ENCODE assay signal across 9 cellular contexts in genomic region chr19:18833141-18833476, GRCh38. TPM values are rescaled to one million over a fixed set of nuclear protein-coding genes. Genes with fewer than 3 reads are reported as not detected.
DNase-seq lines count a peak whose midpoint lies in the region; ATAC-seq and TF ChIP-seq lines count a peak whose summit lies in the region.
"Had no signal": no experiment of that assay in that cellular context is flagged by ENCODE, and none has a peak within 500 bp of the region (broad histone marks: within the 10 kb centered on the region; RNA-seq: fewer than 3 reads in every experiment).

No MANE protein-coding gene starts in this region.

- H3K4me1 ChIP-seq in skeletal muscle tissue (ENCODE audit: control insufficient read depth in 3 of 3, insufficient read depth in 3 of 3, low read length in 3 of 3): peaks cover 37 to 51% (median 44%) of the 10 kb centered on the region in 3 donors

- H3K27me3 ChIP-seq in H7 (ENCODE audit: control insufficient read depth, insufficient read depth, low read length) (peaks cover 1% of the 10 kb centered on the region; the same call in 1 of the 2 replicates), skeletal muscle tissue (ENCODE audit: control insufficient read depth in 3 of 3, insufficient read depth in 3 of 3, low read length in 3 of 3) (no peaks in the 10 kb centered on the region)

- POLR2A ChIA-PET in GM10248 (lab: Yijun Ruan, JAX): no interaction called here

- peak overlapping the region; percentile 54 for H3K27ac ChIP-seq in skeletal muscle tissue (ENCODE audit: low read depth, low read length)

- CTCF ChIA-PET in GM10248 (lab: Yijun Ruan, JAX): interaction anchor here (1.2 to 12.3 kb wide), 4 partner anchors 9 to 244 kb away, joined by 4 to 158 read pairs (median 8); partner anchors contain the start of gene REX1BD

- no peak for DNase-seq in H7
- DNase-seq in fibroblast of the aortic adventitia (ENCODE audit: low read depth): no peak
- no peak for DNase-seq in GM10248 (ENCODE audit: extremely low spot score)
- no peak for DNase-seq in hippocampal formation (lab: John Stamatoyannopoulos, UW)

- H3K4me3 ChIP-seq in H7 (ENCODE audit: insufficient read depth, low read depth, low read length): peak overlapping the region; percentile 85
- peak overlapping the region; percentile 83 for H3K4me3 ChIP-seq in fibroblast of the aortic adventitia (ENCODE audit: low read depth, low read length)
- peak overlapping the region; percentile 82 to 91 (median 86) for H3K4me3 ChIP-seq in skeletal muscle tissue (ENCODE audit: low read length in 3 of 3)

- TF ChIP-seq CTCF in fibroblast of the aortic adventitia (IDR thresholded peaks at IDR 0.05; ENCODE audit: insufficient read depth, low read length) (no peak), GM10248 (IDR thresholded peaks at IDR 0.05; ENCODE audit: control extremely low read depth, extremely low read depth, low read depth, missing control alignments) (no peak)

- H3K9ac ChIP-seq in skeletal muscle tissue (ENCODE audit: low read depth in 1 of 3, low read length in 3 of 3): peak overlapping the region; percentile 91 to 94 (median 94)

- H3K9me3 ChIP-seq in skeletal muscle tissue (ENCODE audit: control insufficient read depth in 3 of 3, low read length in 3 of 3): no peaks in the 10 kb centered on the region

- peak; percentile 22 for ATAC-seq in SK-N-SH treated with all-trans-retinoic acid at 6 μM for 48 hours
- no peak for ATAC-seq in HG02870 (IDR thresholded peaks at IDR 0.05; ENCODE audit: unreplicated experiment)
- no peak for ATAC-seq in HG03521 (IDR thresholded peaks at IDR 0.05; ENCODE audit: unreplicated experiment)

- H3K36me3 ChIP-seq in H7 (replicated peaks; ENCODE audit: control insufficient read depth, insufficient read depth, low read length): peaks cover 4% of the 10 kb centered on the region
- peaks cover 0 to 5% (median 5%) of the 10 kb centered on the region in 3 donors for H3K36me3 ChIP-seq in skeletal muscle tissue (ENCODE audit: control insufficient read depth in 3 of 3, insufficient read depth in 3 of 3, low read length in 3 of 3)

TF ChIP-seq in SK-N-SH treated with all-trans-retinoic acid at 6 μM for 48 hours, 23 proteins besides CTCF, POLR2A, EP300 and RAD21:
- TF ChIP-seq SNAI2 (CRISPR knock-in tag; IDR thresholded peaks at IDR 0.05) (no peak), ZFP30 (CRISPR knock-in tag; IDR thresholded peaks at IDR 0.05) (no peak), ZNF565 (CRISPR knock-in tag; conservative IDR thresholded peaks at IDR 0.05; ENCODE audit: low read depth) (no peak), ZFP3 (CRISPR knock-in tag; IDR thresholded peaks at IDR 0.05) (no peak), GLIS3 (CRISPR knock-in tag; IDR thresholded peaks at IDR 0.05) (no peak), TOX (CRISPR knock-in tag; IDR thresholded peaks at IDR 0.05; ENCODE audit: borderline replicate concordance) (no peak), BACH2 (CRISPR knock-in tag; IDR thresholded peaks at IDR 0.05; ENCODE audit: borderline replicate concordance) (no peak), ZNF8 (CRISPR knock-in tag; IDR thresholded peaks at IDR 0.05) (no peak), CSRNP3 (CRISPR knock-in tag; IDR thresholded peaks at IDR 0.05) (no peak), OSR1 (CRISPR knock-in tag; IDR thresholded peaks at IDR 0.05) (no peak), RARB (CRISPR knock-in tag; IDR thresholded peaks at IDR 0.05) (no peak), ZNF70 (CRISPR knock-in tag; IDR thresholded peaks at IDR 0.05) (no peak), TSHZ2 (CRISPR knock-in tag; IDR thresholded peaks at IDR 0.05) (no peak), ARNTL (CRISPR knock-in tag; IDR thresholded peaks at IDR 0.05; ENCODE audit: borderline replicate concordance, low read depth) (no peak), ESRRG (CRISPR knock-in tag; IDR thresholded peaks at IDR 0.05) (no peak)
- TF ChIP-seq, protein P1, sequence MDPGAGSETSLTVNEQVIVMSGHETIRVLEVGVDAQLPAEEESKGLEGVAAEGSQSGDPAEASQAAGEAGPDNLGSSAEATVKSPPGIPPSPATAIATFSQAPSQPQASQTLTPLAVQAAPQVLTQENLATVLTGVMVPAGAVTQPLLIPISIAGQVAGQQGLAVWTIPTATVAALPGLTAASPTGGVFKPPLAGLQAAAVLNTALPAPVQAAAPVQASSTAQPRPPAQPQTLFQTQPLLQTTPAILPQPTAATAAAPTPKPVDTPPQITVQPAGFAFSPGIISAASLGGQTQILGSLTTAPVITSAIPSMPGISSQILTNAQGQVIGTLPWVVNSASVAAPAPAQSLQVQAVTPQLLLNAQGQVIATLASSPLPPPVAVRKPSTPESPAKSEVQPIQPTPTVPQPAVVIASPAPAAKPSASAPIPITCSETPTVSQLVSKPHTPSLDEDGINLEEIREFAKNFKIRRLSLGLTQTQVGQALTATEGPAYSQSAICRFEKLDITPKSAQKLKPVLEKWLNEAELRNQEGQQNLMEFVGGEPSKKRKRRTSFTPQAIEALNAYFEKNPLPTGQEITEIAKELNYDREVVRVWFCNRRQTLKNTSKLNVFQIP (CRISPR knock-in tag; IDR thresholded peaks at IDR 0.05; ENCODE audit: borderline replicate concordance, low read depth): no peak

RNA-seq across cellular contexts. Expression of gene UPF1, which starts 1.4 kb away (rescaled TPM):
- 92.6 and 95.8 TPM in 2 replicates for total RNA-seq in H7 (2014; rRNA removed; shearing (Covaris generic))
- total RNA-seq in fibroblast of the aortic adventitia (ENCODE audit: low replicate concordance) (17.7 and 37.3 TPM in 2 replicates), skeletal muscle tissue (30.8 TPM)

RNA-seq across cellular contexts. Expression of gene COMP, which starts 42.0 kb away (rescaled TPM):
- total RNA-seq in H7 (2014; rRNA removed; shearing (Covaris generic)): not detected in 2 replicates
- total RNA-seq in fibroblast of the aortic adventitia (ENCODE audit: low replicate concordance): 0.49 and 0.63 TPM in 2 replicates
- 15.7 TPM for total RNA-seq in skeletal muscle tissue
- total RNA-seq: activated CD8-positive, alpha-beta memory T cell treated with anti-CD3 and anti-CD28 coated beads for 36 hours had no signal

Comparison
In these comparisons a context has a peak if more than half of its experiments do, and no peak if none do; other contexts are left out.
1. RNA of gene COMP, which starts 42.0 kb away (total RNA-seq): 15.7 TPM in skeletal muscle tissue (single experiment); 0.49 to 0.63 TPM in fibroblast of the aortic adventitia and not detected in H7; every median in the first group is over 10 times any median in the second.
2. Peak in every context shown above with its lines, with median percentiles within 50 percentile points of each other: H3K4me3 ChIP-seq.